24 cellular contexts compared by ENCODE assay signal in the genomic region with DNA sequence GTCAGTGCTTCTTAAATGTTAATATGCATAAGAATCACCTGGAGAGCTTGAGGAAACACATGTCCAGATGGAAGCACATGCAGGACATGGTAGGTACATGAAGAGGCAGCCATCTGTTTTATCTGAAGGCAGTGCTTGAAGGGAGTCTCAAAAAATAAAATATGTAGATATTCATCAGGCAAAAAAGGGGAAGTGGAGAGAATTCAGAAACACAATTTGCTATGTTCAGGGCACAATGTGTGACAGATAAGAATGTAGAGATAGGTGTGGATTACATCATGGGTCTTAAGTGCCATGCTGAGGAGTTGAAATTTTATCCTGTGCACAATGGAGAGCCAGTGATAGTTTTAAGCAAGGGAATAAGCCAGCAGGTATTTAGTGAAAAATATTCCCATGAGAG.
"Had no signal": no experiment of that assay in that cellular context is flagged by ENCODE, and none has a peak within 500 bp of the region (broad histone marks: within the 10 kb centered on the region; RNA-seq: fewer than 3 reads in every experiment).

No MANE protein-coding gene starts in this region.

- H3K36me3 ChIP-seq: esophagus muscularis mucosa, stomach, thyroid gland, upper lobe of left lung, vagina had no signal

- H3K9me3 ChIP-seq: esophagus muscularis mucosa, mucosa of descending colon, stomach, thyroid gland, upper lobe of left lung, vagina had no signal

- H3K4me1 ChIP-seq: esophagus muscularis mucosa, stomach, thyroid gland, upper lobe of left lung, vagina had no signal

- DNase-seq: activated CD4-positive, alpha-beta T cell treated with anti-CD3 and anti-CD28 coated beads for 1 hour; activated CD4-positive, alpha-beta T cell treated with anti-CD3 and anti-CD28 coated beads, Interleukin-2, amount 10 ng/mL, durations not matched to agents 7 days and 5 days; activated CD8-positive, alpha-beta T cell treated with anti-CD3 and anti-CD28 coated beads for 36 hours; activated effector memory CD4-positive, alpha-beta T cell treated with Interleukin-2 at 50 U/mL for 16 hours; activated naive CD4-positive, alpha-beta T cell treated with Interleukin-2 at 50 U/mL for 16 hours; activated T-cell treated with anti-CD3 and anti-CD28 coated beads, Interleukin-2, amount 50 U/mL, for 72 hours; anterior cingulate cortex; dermis blood vessel endothelial cell; effector CD4-positive, alpha-beta T cell; foreskin melanocyte; hippocampal formation; left cardiac atrium; left ventricle myocardium superior; mucosa of descending colon; posterior cingulate gyrus; right cardiac atrium; stimulated activated CD4-positive, alpha-beta T cell treated with anti-CD3 and anti-CD28 coated beads, Interleukin-15, amount 100 ng/mL, for 24 hours; stimulated activated CD4-positive, alpha-beta T cell treated with anti-CD3 and anti-CD28 coated beads, Interleukin-2, amount 100 ng/mL, for 24 hours; stimulated activated naive B cell treated with anti-CD40 and anti-IgM and Interleukin-4, amounts not matched to agents 10 μg/mL and 1 μg/mL and 100 μg/mL, for 72 hours; stomach; thyroid gland; upper lobe of left lung had no signal

- H3K27me3 ChIP-seq: esophagus muscularis mucosa, stomach, thyroid gland, upper lobe of left lung, vagina had no signal

- H3K4me3 ChIP-seq: esophagus muscularis mucosa, mucosa of descending colon, stomach, thyroid gland, upper lobe of left lung, vagina had no signal

- H3K27ac ChIP-seq: esophagus muscularis mucosa, stomach, thyroid gland, upper lobe of left lung, vagina had no signal
